Comparison of ENCODE assay signal across 1 cellular context in genomic region chr17:42660692-42661345, GRCh38.
TF ChIP-seq lines count a peak whose summit lies in the region.

No MANE protein-coding gene starts in this region.

TF ChIP-seq in WTC11, 78 proteins besides CTCF, POLR2A, EP300 and RAD21 (continued from another document):
- TF ChIP-seq, protein P1, sequence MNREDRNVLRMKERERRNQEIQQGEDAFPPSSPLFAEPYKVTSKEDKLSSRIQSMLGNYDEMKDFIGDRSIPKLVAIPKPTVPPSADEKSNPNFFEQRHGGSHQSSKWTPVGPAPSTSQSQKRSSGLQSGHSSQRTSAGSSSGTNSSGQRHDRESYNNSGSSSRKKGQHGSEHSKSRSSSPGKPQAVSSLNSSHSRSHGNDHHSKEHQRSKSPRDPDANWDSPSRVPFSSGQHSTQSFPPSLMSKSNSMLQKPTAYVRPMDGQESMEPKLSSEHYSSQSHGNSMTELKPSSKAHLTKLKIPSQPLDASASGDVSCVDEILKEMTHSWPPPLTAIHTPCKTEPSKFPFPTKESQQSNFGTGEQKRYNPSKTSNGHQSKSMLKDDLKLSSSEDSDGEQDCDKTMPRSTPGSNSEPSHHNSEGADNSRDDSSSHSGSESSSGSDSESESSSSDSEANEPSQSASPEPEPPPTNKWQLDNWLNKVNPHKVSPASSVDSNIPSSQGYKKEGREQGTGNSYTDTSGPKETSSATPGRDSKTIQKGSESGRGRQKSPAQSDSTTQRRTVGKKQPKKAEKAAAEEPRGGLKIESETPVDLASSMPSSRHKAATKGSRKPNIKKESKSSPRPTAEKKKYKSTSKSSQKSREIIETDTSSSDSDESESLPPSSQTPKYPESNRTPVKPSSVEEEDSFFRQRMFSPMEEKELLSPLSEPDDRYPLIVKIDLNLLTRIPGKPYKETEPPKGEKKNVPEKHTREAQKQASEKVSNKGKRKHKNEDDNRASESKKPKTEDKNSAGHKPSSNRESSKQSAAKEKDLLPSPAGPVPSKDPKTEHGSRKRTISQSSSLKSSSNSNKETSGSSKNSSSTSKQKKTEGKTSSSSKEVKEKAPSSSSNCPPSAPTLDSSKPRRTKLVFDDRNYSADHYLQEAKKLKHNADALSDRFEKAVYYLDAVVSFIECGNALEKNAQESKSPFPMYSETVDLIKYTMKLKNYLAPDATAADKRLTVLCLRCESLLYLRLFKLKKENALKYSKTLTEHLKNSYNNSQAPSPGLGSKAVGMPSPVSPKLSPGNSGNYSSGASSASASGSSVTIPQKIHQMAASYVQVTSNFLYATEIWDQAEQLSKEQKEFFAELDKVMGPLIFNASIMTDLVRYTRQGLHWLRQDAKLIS (CRISPR knock-in tag; IDR thresholded peaks at IDR 0.05; ENCODE audit: borderline replicate concordance), result no peak
- no peak for TF ChIP-seq ZNF512 (CRISPR knock-in tag; IDR thresholded peaks at IDR 0.05; ENCODE audit: borderline replicate concordance)
- no peak for TF ChIP-seq SMAD4 (CRISPR knock-in tag; IDR thresholded peaks at IDR 0.05)
- TF ChIP-seq PREB (CRISPR knock-in tag; IDR thresholded peaks at IDR 0.05; ENCODE audit: borderline replicate concordance), result no peak
- TF ChIP-seq FOXJ3 (CRISPR knock-in tag; IDR thresholded peaks at IDR 0.05; ENCODE audit: borderline replicate concordance), result no peak
